14 cellular contexts compared by ENCODE assay signal in the genomic region with DNA sequence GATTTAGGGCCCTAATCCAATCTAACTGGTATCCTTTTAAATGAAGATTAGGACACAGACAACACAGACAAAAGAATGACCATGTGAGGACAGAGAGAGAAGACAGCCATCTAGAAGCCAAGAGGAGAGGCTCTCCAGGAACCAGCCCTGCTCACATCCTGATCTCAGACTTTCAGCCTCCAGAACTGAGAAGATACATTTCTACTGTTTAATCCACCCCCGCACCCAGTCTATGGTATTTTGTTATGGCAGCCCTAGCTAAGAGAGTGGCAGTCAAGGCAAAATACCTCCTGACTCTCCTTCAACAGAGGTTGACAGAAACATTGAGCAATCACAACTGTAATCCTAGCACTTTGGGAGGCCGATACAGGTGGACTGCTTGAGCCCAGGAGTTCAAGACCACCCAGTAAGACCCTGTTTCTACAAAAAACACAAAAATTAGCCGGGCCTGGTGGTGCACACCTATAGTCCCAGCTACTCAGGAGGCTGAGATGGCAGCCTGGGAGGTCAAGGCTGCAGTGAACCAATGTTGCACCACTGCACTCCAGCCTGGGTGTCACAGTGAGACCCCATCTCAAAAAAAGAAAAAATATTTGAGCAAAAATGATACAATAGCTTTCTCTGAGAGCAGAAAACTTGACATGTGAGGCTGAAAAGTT. TPM values are rescaled to one million over a fixed set of nuclear protein-coding genes. Genes with fewer than 3 reads are reported as not detected.
A peak's percentile ranks its signal among the peaks of the same experiment; 100 is the strongest.
DNase-seq lines count a peak whose midpoint lies in the region; ATAC-seq and TF ChIP-seq lines count a peak whose summit lies in the region.
"Had no signal": no experiment of that assay in that cellular context is flagged by ENCODE, and none has a peak within 500 bp of the region (broad histone marks: within the 10 kb centered on the region; RNA-seq: fewer than 3 reads in every experiment).

No MANE protein-coding gene starts in this region.

- no peak for TF ChIP-seq POLR2A in testis (IDR thresholded peaks at IDR 0.05)

- H3K9me3 ChIP-seq in testis = no peaks in the 10 kb centered on the region

- in situ Hi-C loops in G401 (cut with HindIII; ENCODE audit: low sequenced_read_pairs) = no loop called here

- DNase-seq in Right ventricle myocardium inferior (ENCODE audit: missing footprints) = no peak
- DNase-seq in left cardiac atrium = no peak
- peak; percentile 41 for DNase-seq in amniotic epithelial cell (ENCODE audit: low read depth)
- no peak for DNase-seq in left lobe of liver (ENCODE audit: low spot score)
- peak; percentile 45 for DNase-seq in testis
- DNase-seq in G401 (ENCODE audit: low spot score) = no peak
- DNase-seq in H7 = no peak
- DNase-seq: activated T-cell treated with anti-CD3 and anti-CD28 coated beads, Interleukin-2, amount 50 U/mL, for 48 hours; DMS79; NCI-H2029 treated with DMSO at 0.1 percent for 48 hours; NK-92 treated with Interleukin-12 subunit alpha and Interleukin-12 subunit beta, amount 100 ng/mL, for 24 hours; stimulated activated CD4-positive, alpha-beta T cell treated with anti-CD3 and anti-CD28 coated beads, Interleukin-1b, Interleukin-23, amount 100 ng/mL, for 48 hours had no signal

- H3K4me3 ChIP-seq in testis (no peak overlapping the region), H7 (ENCODE audit: insufficient read depth, low read depth, low read length) (no peak overlapping the region)

- ATAC-seq in Right ventricle myocardium inferior (peak; percentile 38), left cardiac atrium (no peak), left lobe of liver (peak; percentile 49), HG03025 (IDR thresholded peaks at IDR 0.05; ENCODE audit: low FRiP score, unreplicated experiment) (no peak)

- WGBS in testis, 2 donors = 84 to 89% methylated on average over 3 of the region's 3 CpGs

- H3K36me3 ChIP-seq in testis (ENCODE audit: low read depth, missing control alignments) (no peaks in the 10 kb centered on the region), H7 (replicated peaks; ENCODE audit: control insufficient read depth, insufficient read depth, low read length) (no peaks in the 10 kb centered on the region; the same call in none of the 2 replicates)

- H3K27ac ChIP-seq in testis = no peak overlapping the region
- H3K27ac ChIP-seq: VCaP had no signal

- H3K4me1 ChIP-seq in testis = peaks cover 10% of the 10 kb centered on the region

- intact Hi-C loops in Right ventricle myocardium inferior (cut with DNase I) (no loop called here), left cardiac atrium (cut with DNase I) (no loop called here), testis (cut with DNase I; ENCODE audit: low total_unique reads) (no loop called here)

- no peaks in the 10 kb centered on the region for H3K27me3 ChIP-seq in testis
- no peaks in the 10 kb centered on the region for H3K27me3 ChIP-seq in H7 (ENCODE audit: control insufficient read depth, insufficient read depth, low read length)

- no peak for TF ChIP-seq CTCF in testis (IDR thresholded peaks at IDR 0.05)

RNA-seq across cellular contexts. Expression of a gene that starts 34.7 kb away (rescaled TPM):
- total RNA-seq in Right ventricle myocardium inferior (42.7 TPM), left cardiac atrium (10 to 100 TPM; 34.8 to 36.6 TPM), left lobe of liver (28.8 TPM), testis (10 to 100 TPM; 62.1 to 65.8 TPM)
- 57.4 TPM for polyA plus RNA-seq in testis (ENCODE audit: insufficient read depth, low read depth, low replicate concordance)
- total RNA-seq in G401 (2014; rRNA removed; shearing (Covaris generic)) = 33.4 and 47.6 TPM in 2 replicates
- 43.3 and 48.8 TPM in 2 replicates for total RNA-seq in H7 (2014; rRNA removed; shearing (Covaris generic))

Comparison
In these comparisons a context has a peak if more than half of its experiments do, and no peak if none do; other contexts are left out.
1. ATAC-seq: peak in Right ventricle myocardium inferior (single experiment) and left lobe of liver (single experiment); none in left cardiac atrium (0 of 2) and HG03025 (single experiment).
2. DNase-seq: peak in amniotic epithelial cell (single experiment) and testis (single experiment); none in Right ventricle myocardium inferior (single experiment), left cardiac atrium (single experiment), left lobe of liver (single experiment), G401 (single experiment) and H7 (single experiment).